ENCODE assay signal across 26 cellular contexts in genomic region chr4:13985824-13986223, GRCh38.
DNase-seq lines count a peak whose midpoint lies in the region; ATAC-seq, FAIRE-seq and TF ChIP-seq lines count a peak whose summit lies in the region.
"Had no signal": no experiment of that assay in that cellular context is flagged by ENCODE, and none has a peak within 500 bp of the region (broad histone marks: within the 10 kb centered on the region; RNA-seq: fewer than 3 reads in every experiment).

No MANE protein-coding gene starts in this region.

- no peaks in the 10 kb centered on the region for H3K36me3 ChIP-seq in colonic mucosa
- H3K36me3 ChIP-seq: left lung, spleen, upper lobe of left lung had no signal

- H3K9me3 ChIP-seq in colonic mucosa: no peaks in the 10 kb centered on the region
- H3K9me3 ChIP-seq: left lung, mucosa of descending colon, spleen, upper lobe of left lung had no signal

- no peak overlapping the region for H3K4me3 ChIP-seq in choroid plexus epithelial cell (ENCODE audit: low read depth, low read length)
- no peak overlapping the region for H3K4me3 ChIP-seq in colonic mucosa
- H3K4me3 ChIP-seq: left lung, mucosa of descending colon, spleen, upper lobe of left lung had no signal

- TF ChIP-seq CTCF in choroid plexus epithelial cell (conservative IDR thresholded peaks at IDR 0.05; ENCODE audit: low read depth, low read length) (no peak), colonic mucosa (IDR thresholded peaks at IDR 0.05) (no peak)

- ATAC-seq in Right ventricle myocardium superior (ENCODE audit: poor library complexity) (peak; percentile 83), GM19324 (IDR thresholded peaks at IDR 0.05; ENCODE audit: low FRiP score, unreplicated experiment) (no peak)
- ATAC-seq: mucosa of descending colon had no signal

- no peaks in the 10 kb centered on the region for H3K27me3 ChIP-seq in colonic mucosa
- H3K27me3 ChIP-seq: left lung, spleen, upper lobe of left lung had no signal

- DNase-seq in Right ventricle myocardium superior (no peak), cardiac septum (ENCODE audit: low spot score) (no peak), choroid plexus epithelial cell (ENCODE audit: low read depth) (peak; percentile 59), medulla oblongata (ENCODE audit: extremely low spot score) (peak; percentile 33), stromal cell of bone marrow (ENCODE audit: low read depth) (peak; percentile 13), urothelium cell line (ENCODE audit: low spot score) (no peak), colonic mucosa (no peak)
- DNase-seq: 8988T; activated CD4-positive, alpha-beta T cell treated with anti-CD3 and anti-CD28 coated beads for 1 hour; activated naive CD4-positive, alpha-beta T cell treated with anti-CD3 and anti-CD28 coated beads for 36 hours; activated T-cell treated with anti-CD3 and anti-CD28 coated beads, Interleukin-2, amount 50 U/mL, for 48 hours; anterior cingulate cortex; COR-L47; DND-41; effector CD4-positive, alpha-beta T cell; erythroblast; left lung; mucosa of descending colon; NCI-H187 treated with DMSO at 0.1 percent for 48 hours; NCI-H2227 treated with DMSO at 0.1 percent for 48 hours; NCI-H748 treated with DMSO at 0.1 percent for 48 hours; spleen; stimulated activated CD4-positive, alpha-beta T cell treated with anti-CD3 and anti-CD28 coated beads, Interleukin-4, amount 100 ng/mL, for 4 hours; T1000; upper lobe of left lung had no signal

- H3K9ac ChIP-seq in colonic mucosa (ENCODE audit: low read depth in 2 of 2, low read length in 2 of 2): no peak overlapping the region

- FAIRE-seq in urothelium cell line (lab: Jason Lieb, UNC): no peak

- no peaks in the 10 kb centered on the region for H3K4me1 ChIP-seq in colonic mucosa
- H3K4me1 ChIP-seq: left lung had no signal

- no peak overlapping the region for H3K27ac ChIP-seq in colonic mucosa
- H3K27ac ChIP-seq: left lung, spleen, upper lobe of left lung had no signal

- intact Hi-C loops in Right ventricle myocardium superior (cut with DNase I): no loop called here
- intact Hi-C loops in cardiac septum (cut with DNase I): no loop called here
- intact Hi-C loops in colonic mucosa (cut with DNase I): no loop called here

Comparison
In these comparisons a context has a peak if more than half of its experiments do, and no peak if none do; other contexts are left out.
1. DNase-seq: peak in choroid plexus epithelial cell (single experiment), medulla oblongata (single experiment) and stromal cell of bone marrow (single experiment); none in Right ventricle myocardium superior (single experiment), cardiac septum (single experiment), urothelium cell line (single experiment) and colonic mucosa (single experiment).